ENCODE assay signal across 16 cellular contexts in the genomic region with DNA sequence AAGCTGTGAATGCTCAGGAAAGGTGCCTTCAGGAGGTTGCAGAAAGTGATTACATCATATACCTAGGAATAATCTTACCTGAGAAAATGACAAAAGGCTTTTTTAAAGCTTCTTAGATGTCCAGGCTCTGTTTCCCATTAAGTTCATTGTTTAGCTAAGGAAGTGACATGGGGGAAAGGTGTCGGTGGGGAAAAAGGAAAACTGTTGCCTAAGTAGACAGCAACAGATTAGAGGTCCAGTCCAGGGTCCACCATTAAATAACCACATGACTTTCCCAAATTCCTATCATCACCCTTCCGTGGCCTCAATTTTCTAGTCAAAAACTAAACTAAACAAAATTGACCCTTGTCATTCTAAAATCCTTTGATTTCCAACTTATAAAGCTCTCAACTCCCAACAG. TPM values are rescaled to one million over a fixed set of nuclear protein-coding genes. Genes with fewer than 3 reads are reported as not detected.
A peak's percentile ranks its signal among the peaks of the same experiment; 100 is the strongest.
DNase-seq lines count a peak whose midpoint lies in the region; ATAC-seq, FAIRE-seq and TF ChIP-seq lines count a peak whose summit lies in the region.
"Had no signal": no experiment of that assay in that cellular context is flagged by ENCODE, and none has a peak within 500 bp of the region (broad histone marks: within the 10 kb centered on the region; RNA-seq: fewer than 3 reads in every experiment).

No MANE protein-coding gene starts in this region.

- SMC1A ChIA-PET in GM12878 (lab: Charles Lee; ENCODE audit: uncharacterized antibody, unreplicated experiment), result interaction anchor here (0.6 to 12.2 kb wide), 17 partner anchors 11 to 99 kb away, joined by 3 to 205 read pairs (median 6); a partner anchor contains a TSS

- H3K4me2 ChIP-seq in GM23338, result 0 out of 2 replicates have a peak overlapping the region, but pooled peaks have one; percentile 60
- peak overlapping the region; percentile 41 for H3K4me2 ChIP-seq in GM12878 (ENCODE audit: control insufficient read depth, insufficient read depth)
- H3K4me2 ChIP-seq: BLaER1 treated with 17β-estradiol and CSF1 and Interleukin-3, amounts not matched to agents 10 nM and 100 nM had no signal

- BruUV-seq in GM12878 (replicated peaks; lab: Mats Ljungman, UMichigan), result no TSS peak

- FAIRE-seq in GM12878 (lab: Jason Lieb, UNC) (no peak), kidney (lab: Jason Lieb, UNC) (no peak)

- H3K4me1 ChIP-seq in GM23338 (ENCODE audit: insufficient read depth) (peaks cover 25% of the 10 kb centered on the region), GM12878 (ENCODE audit: control insufficient read depth, insufficient read depth, low read length) (peaks cover 11% of the 10 kb centered on the region), kidney (ENCODE audit: control insufficient read depth in 1 of 2, insufficient read depth in 1 of 2, low read depth in 1 of 2, low read length in 2 of 2) (peaks cover 15 to 26% of the 10 kb centered on the region in 2 donors), spleen (peaks cover 0 to 62% (median 33%) of the 10 kb centered on the region in 6 donors)
- H3K4me1 ChIP-seq in naive thymus-derived CD4-positive, alpha-beta T cell (ENCODE audit: control insufficient read depth in 2 of 2, insufficient read depth in 2 of 2, low read length in 2 of 2), result peaks cover 0 to 4% of the 10 kb centered on the region in 2 donors

- no peaks in the 10 kb centered on the region for H3K9me3 ChIP-seq in GM12878 (replicated peaks; ENCODE audit: control insufficient read depth, insufficient read depth, low read length)
- no peaks in the 10 kb centered on the region for H3K9me3 ChIP-seq in kidney (ENCODE audit: control insufficient read depth in 1 of 2, low read length in 2 of 2)
- H3K9me3 ChIP-seq in spleen, result no peaks in the 10 kb centered on the region
- H3K9me3 ChIP-seq in naive thymus-derived CD4-positive, alpha-beta T cell (ENCODE audit: control insufficient read depth in 2 of 3, low read length in 3 of 3), result no peaks in the 10 kb centered on the region

- H3K27me3 Mint-ChIP-seq in GM23338 (ENCODE audit: insufficient read depth, low read depth, poor library complexity), result peaks cover 15% of the 10 kb centered on the region
- peaks cover 51% of the 10 kb centered on the region for H3K27me3 Mint-ChIP-seq in activated T-cell treated with anti-CD3 and anti-CD28 coated beads, Interleukin-2, amount 50 U/mL, for 24 hours
- peaks cover 46 to 72% (median 50%) of the 10 kb centered on the region in 5 donors for H3K27me3 Mint-ChIP-seq in naive thymus-derived CD4-positive, alpha-beta T cell
- H3K27me3 Mint-ChIP-seq in activated CD4-positive, alpha-beta T cell treated with anti-CD3 and anti-CD28 coated beads for 36 hours, result peaks cover 41% of the 10 kb centered on the region

- RAD21 ChIA-PET in GM12878 (lab: Charles Lee; ENCODE audit: unreplicated experiment), result interaction anchor here (0.6 to 11.1 kb wide), 13 partner anchors 12 to 82 kb away, joined by 3 to 272 read pairs (median 6); no protein-coding TSS in a partner anchor

- no peak for TF ChIP-seq RAD21 in GM12878 (IDR thresholded peaks at IDR 0.05; ENCODE audit: insufficient read depth, low read depth, low read length)

- H3K9me2 ChIP-seq in GM23338 (ENCODE audit: insufficient read depth), result no peaks in the 10 kb centered on the region

- DNase-seq in GM23338 (ENCODE audit: low spot score), result no peak
- no peak for DNase-seq in GM12878 (ENCODE audit: low read depth, low spot score)
- DNase-seq in kidney, result no peak
- no peak for DNase-seq in spleen
- DNase-seq in activated T-cell treated with anti-CD3 and anti-CD28 coated beads, Interleukin-2, amount 50 U/mL, for 24 hours, result no peak
- no peak for DNase-seq in putamen (ENCODE audit: low spot score)
- no peak for DNase-seq in naive thymus-derived CD4-positive, alpha-beta T cell
- no peak for DNase-seq in activated CD4-positive, alpha-beta T cell treated with anti-CD3 and anti-CD28 coated beads for 36 hours
- DNase-seq: activated CD4-positive, alpha-beta T cell treated with anti-CD3 and anti-CD28 coated beads, Interleukin-2, amount 10 ng/mL, durations not matched to agents 24 days and 14 days; activated T-cell treated with anti-CD3 and anti-CD28 coated beads, Interleukin-2, amount 50 U/mL, for 72 hours; anterior cingulate cortex; DND-41; effector CD8-positive, alpha-beta T cell; NCI-H446 treated with DMSO at 0.1 percent for 48 hours had no signal

- no peak overlapping the region for H3K27ac ChIP-seq in GM23338 (ENCODE audit: low read depth)
- no peak overlapping the region for H3K27ac ChIP-seq in GM12878 (ENCODE audit: control insufficient read depth, insufficient read depth)
- H3K27ac ChIP-seq in kidney (ENCODE audit: low read depth in 2 of 2, low read length in 2 of 2), result peak overlapping the region in 1 of 2 donors; percentile 41
- peak overlapping the region in 1 of 8 donors; percentile 45 for H3K27ac ChIP-seq in spleen
- no peak overlapping the region for H3K27ac ChIP-seq in naive thymus-derived CD4-positive, alpha-beta T cell (ENCODE audit: low read depth, low read length)
- H3K27ac ChIP-seq: BLaER1 treated with 17β-estradiol and CSF1 and Interleukin-3, amounts not matched to agents 10 nM and 100 nM had no signal

- no peak overlapping the region for H3K4me3 Mint-ChIP-seq in GM23338
- H3K4me3 Mint-ChIP-seq in activated T-cell treated with anti-CD3 and anti-CD28 coated beads, Interleukin-2, amount 50 U/mL, for 24 hours, result no peak overlapping the region
- no peak overlapping the region for H3K4me3 Mint-ChIP-seq in naive thymus-derived CD4-positive, alpha-beta T cell
- no peak overlapping the region for H3K4me3 Mint-ChIP-seq in activated CD4-positive, alpha-beta T cell treated with anti-CD3 and anti-CD28 coated beads for 36 hours
- H3K4me3 Mint-ChIP-seq: activated CD4-positive, alpha-beta T cell treated with anti-CD3 and anti-CD28 coated beads, Interleukin-2, amount 10 ng/mL, durations not matched to agents 24 days and 14 days; activated T-cell treated with anti-CD3 and anti-CD28 coated beads, Interleukin-2, amount 50 U/mL, for 72 hours; T-helper 2 cell treated with Interferon-gamma antibody and Interleukin-4, amounts not matched to agents 5 μg/mL and 100 μg/mL, for 36 hours had no signal

- no peak for TF ChIP-seq EP300 in GM12878 (IDR thresholded peaks at IDR 0.05; ENCODE audit: borderline replicate concordance in 1 of 2, control insufficient read depth in 1 of 2, low read depth in 2 of 2, low read length in 2 of 2)

- H3K9me3 Mint-ChIP-seq in GM23338, result no peaks in the 10 kb centered on the region
- no peaks in the 10 kb centered on the region for H3K9me3 Mint-ChIP-seq in activated T-cell treated with anti-CD3 and anti-CD28 coated beads, Interleukin-2, amount 50 U/mL, for 24 hours
- H3K9me3 Mint-ChIP-seq in naive thymus-derived CD4-positive, alpha-beta T cell, result peaks cover 0 to 7% (median 0%) of the 10 kb centered on the region in 11 donors
- H3K9me3 Mint-ChIP-seq in activated CD4-positive, alpha-beta T cell treated with anti-CD3 and anti-CD28 coated beads for 36 hours (ENCODE audit: low read depth), result no peaks in the 10 kb centered on the region
- H3K9me3 Mint-ChIP-seq: activated CD4-positive, alpha-beta T cell treated with anti-CD3 and anti-CD28 coated beads, Interleukin-2, amount 10 ng/mL, durations not matched to agents 24 days and 14 days; T-helper 2 cell treated with Interferon-gamma antibody and Interleukin-4, amounts not matched to agents 5 μg/mL and 100 μg/mL, for 36 hours had no signal

- ATAC-seq in GM23338 (no peak), GM12878 (no peak)
- ATAC-seq in naive thymus-derived CD4-positive, alpha-beta T cell, result no peak
- no peak for ATAC-seq in activated CD4-positive, alpha-beta T cell treated with anti-CD3 and anti-CD28 coated beads for 36 hours
- ATAC-seq: activated T-cell treated with anti-CD3 and anti-CD28 coated beads, Interleukin-2, amount 50 U/mL, for 72 hours had no signal

- POLR2A ChIA-PET in GM12878 (lab: Charles Lee), result interaction anchor here (0.9 to 2.2 kb wide), 11 partner anchors 8 to 524 kb away, joined by 3 to 8 read pairs (median 4); a partner anchor contains a TSS
- POLR2A ChIA-PET in naive thymus-derived CD4-positive, alpha-beta T cell (lab: Charles Lee), result no interaction called here
- POLR2A ChIA-PET in activated CD4-positive, alpha-beta T cell treated with anti-CD3 and anti-CD28 coated beads for 36 hours (lab: Charles Lee), result no interaction called here

- no peak for TF ChIP-seq POLR2A in GM12878 (IDR thresholded peaks at IDR 0.05; ENCODE audit: low read depth, low read length)
- TF ChIP-seq POLR2A in spleen (IDR thresholded peaks at IDR 0.05), result no peak

- H3K4me1 Mint-ChIP-seq in GM23338, result peaks cover 38% of the 10 kb centered on the region
- peaks cover 16% of the 10 kb centered on the region for H3K4me1 Mint-ChIP-seq in activated T-cell treated with anti-CD3 and anti-CD28 coated beads, Interleukin-2, amount 50 U/mL, for 24 hours (ENCODE audit: low read depth)
- peaks cover 0 to 16% (median 7%) of the 10 kb centered on the region in 7 donors for H3K4me1 Mint-ChIP-seq in naive thymus-derived CD4-positive, alpha-beta T cell
- H3K4me1 Mint-ChIP-seq in activated CD4-positive, alpha-beta T cell treated with anti-CD3 and anti-CD28 coated beads for 36 hours, result peaks cover 10% of the 10 kb centered on the region

- H2AFZ ChIP-seq in GM23338 (no peak overlapping the region), GM12878 (ENCODE audit: control insufficient read depth, low read depth, low read length) (no peak overlapping the region)

- no peaks in the 10 kb centered on the region for H3F3A ChIP-seq in GM23338 (replicated peaks; ENCODE audit: low read depth)

- in situ Hi-C loops in GM12878 (cut with MboI), result no loop called here

- peaks cover 55% of the 10 kb centered on the region for H3K36me3 Mint-ChIP-seq in GM23338 (ENCODE audit: low read depth)
- H3K36me3 Mint-ChIP-seq in activated T-cell treated with anti-CD3 and anti-CD28 coated beads, Interleukin-2, amount 50 U/mL, for 24 hours (ENCODE audit: low read depth), result no peaks in the 10 kb centered on the region
- H3K36me3 Mint-ChIP-seq in naive thymus-derived CD4-positive, alpha-beta T cell, result peaks cover 0 to 3% (median 0%) of the 10 kb centered on the region in 5 donors
- no peaks in the 10 kb centered on the region for H3K36me3 Mint-ChIP-seq in activated CD4-positive, alpha-beta T cell treated with anti-CD3 and anti-CD28 coated beads for 36 hours (ENCODE audit: low read depth)

- peaks cover 19% of the 10 kb centered on the region; the same call in 1 of the 2 replicates for H4K20me1 ChIP-seq in GM23338 (replicated peaks; ENCODE audit: insufficient read depth)
- no peaks in the 10 kb centered on the region for H4K20me1 ChIP-seq in GM12878 (ENCODE audit: control insufficient read depth, insufficient read depth)
- H4K20me1 ChIP-seq: BLaER1 treated with 17β-estradiol and CSF1 and Interleukin-3, amounts not matched to agents 10 nM and 100 nM had no signal

- H3K4me3 ChIP-seq in GM23338 (no peak overlapping the region), GM12878 (peak overlapping the region; percentile 37), kidney (ENCODE audit: low read length in 2 of 2) (peak overlapping the region; percentile 30 to 38), spleen (peak overlapping the region in 5 of 8 donors; percentile 55 to 76 (median 64))
- H3K4me3 ChIP-seq in naive thymus-derived CD4-positive, alpha-beta T cell (ENCODE audit: low read length), result no peak overlapping the region
- H3K4me3 ChIP-seq: BLaER1 treated with 17β-estradiol and CSF1 and Interleukin-3, amounts not matched to agents 10 nM and 100 nM had no signal

- H3K9ac ChIP-seq in GM12878 (ENCODE audit: control insufficient read depth, insufficient read depth, low read length), result no peak overlapping the region
- H3K9ac ChIP-seq in kidney (ENCODE audit: low read length in 2 of 2), result no peak overlapping the region
- H3K9ac ChIP-seq: BLaER1 treated with 17β-estradiol and CSF1 and Interleukin-3, amounts not matched to agents 10 nM and 100 nM had no signal

- H3K27ac Mint-ChIP-seq in GM23338, result peak overlapping the region; percentile 78; the same call in 1 of the 2 replicates
- no peak overlapping the region for H3K27ac Mint-ChIP-seq in activated T-cell treated with anti-CD3 and anti-CD28 coated beads, Interleukin-2, amount 50 U/mL, for 24 hours
- H3K27ac Mint-ChIP-seq in naive thymus-derived CD4-positive, alpha-beta T cell, result no peak overlapping the region
- H3K27ac Mint-ChIP-seq in activated CD4-positive, alpha-beta T cell treated with anti-CD3 and anti-CD28 coated beads for 36 hours, result no peak overlapping the region
- H3K27ac Mint-ChIP-seq: activated CD4-positive, alpha-beta T cell treated with anti-CD3 and anti-CD28 coated beads, Interleukin-2, amount 10 ng/mL, durations not matched to agents 24 days and 14 days; activated T-cell treated with anti-CD3 and anti-CD28 coated beads, Interleukin-2, amount 50 U/mL, for 72 hours; T-helper 2 cell treated with Interferon-gamma antibody and Interleukin-4, amounts not matched to agents 5 μg/mL and 100 μg/mL, for 36 hours had no signal

- TF ChIP-seq CTCF in GM23338 (conservative IDR thresholded peaks at IDR 0.05; ENCODE audit: low read depth in 2 of 2), result no peak
- no peak for TF ChIP-seq CTCF in GM12878 (IDR thresholded peaks at IDR 0.05 in 2 of 3, conservative IDR thresholded peaks at IDR 0.05 in 1 of 3; ENCODE audit: control insufficient read depth in 2 of 3, extremely low read depth in 1 of 3, insufficient read depth in 1 of 3, low read depth in 3 of 3, low read length in 3 of 3)
- no peak for TF ChIP-seq CTCF in kidney (IDR thresholded peaks at IDR 0.05; ENCODE audit: borderline replicate concordance, extremely low read depth, insufficient read depth)
- no peak for TF ChIP-seq CTCF in spleen (IDR thresholded peaks at IDR 0.05 in 8 of 11, conservative IDR thresholded peaks at IDR 0.05 in 3 of 11)

- H3K36me3 ChIP-seq in GM23338 (ENCODE audit: insufficient read depth) (peaks cover 14% of the 10 kb centered on the region; the same call in 1 of the 2 replicates), GM12878 (ENCODE audit: control insufficient read depth in 2 of 2, insufficient read depth in 2 of 2, low read length in 1 of 2) (no peaks in the 10 kb centered on the region), kidney (ENCODE audit: control insufficient read depth in 1 of 2, insufficient read depth in 2 of 2, low read length in 2 of 2) (peaks cover 2 to 10% of the 10 kb centered on the region in 2 donors), spleen (no peaks in the 10 kb centered on the region)
- no peaks in the 10 kb centered on the region for H3K36me3 ChIP-seq in naive thymus-derived CD4-positive, alpha-beta T cell (ENCODE audit: control insufficient read depth in 2 of 3, insufficient read depth in 3 of 3, low read length in 3 of 3)

- 93% methylated on average over 2 of the region's 2 CpGs for WGBS in GM12878 (ENCODE audit: insufficient coverage, insufficient replicate concordance, low lambda C conversion rate, missing lambda C conversion rate)
- 53 to 82% (median 61%) methylated on average over 2 of the region's 2 CpGs for WGBS in spleen, 5 donors

- intact Hi-C loops in GM12878 (cut with micrococcal nuclease; ENCODE audit: unreplicated experiment) (no loop called here), kidney (cut with DNase I) (loop anchor here (10.0 kb wide), 1 partner anchor 119 kb away; no protein-coding TSS in a partner anchor), spleen (cut with DNase I; ENCODE audit: low total_unique reads) (loop anchor here (10.0 kb wide), 1 partner anchor 119 kb away; no protein-coding TSS in a partner anchor)
- intact Hi-C loops in naive thymus-derived CD4-positive, alpha-beta T cell (cut with micrococcal nuclease), result no loop called here
- intact Hi-C loops in activated CD4-positive, alpha-beta T cell treated with anti-CD3 and anti-CD28 coated beads for 36 hours (cut with DNase I, micrococcal nuclease), result no loop called here

- H3K79me2 ChIP-seq in GM23338 (replicated peaks; ENCODE audit: insufficient read depth) (peaks cover 87% of the 10 kb centered on the region), GM12878 (ENCODE audit: control insufficient read depth, insufficient read depth, low read length) (peaks cover 48% of the 10 kb centered on the region)

- CTCF ChIA-PET in GM12878 (lab: Yijun Ruan, JAX), result interaction anchor here (0.6 to 12.1 kb wide), 21 partner anchors 7 to 123 kb away, joined by 3 to 230 read pairs (median 4); a partner anchor contains a TSS
- CTCF ChIA-PET in naive thymus-derived CD4-positive, alpha-beta T cell (lab: Charles Lee), result no interaction called here
- CTCF ChIA-PET in activated CD4-positive, alpha-beta T cell treated with anti-CD3 and anti-CD28 coated beads for 36 hours (lab: Charles Lee), result interaction anchor here (1.7 kb wide), 1 partner anchor 18 kb away, joined by 3 read pairs; no protein-coding TSS in a partner anchor

- H3K27me3 ChIP-seq in GM23338 (ENCODE audit: insufficient read depth), result peaks cover 7% of the 10 kb centered on the region; the same call in 1 of the 2 replicates
- no peaks in the 10 kb centered on the region for H3K27me3 ChIP-seq in GM12878 (replicated peaks in 1 of 2; ENCODE audit: control insufficient read depth in 2 of 2, insufficient read depth in 2 of 2, low read length in 1 of 2)
- peaks cover 0 to 46% (median 12%) of the 10 kb centered on the region in 7 donors for H3K27me3 ChIP-seq in spleen (replicated peaks in 1 of 7)
- no peaks in the 10 kb centered on the region for H3K27me3 ChIP-seq in naive thymus-derived CD4-positive, alpha-beta T cell (ENCODE audit: control insufficient read depth in 2 of 2, insufficient read depth in 2 of 2, low read length in 2 of 2)

RNA-seq across cellular contexts. Expression of a gene that starts 4.3 kb away (rescaled TPM):
- 26.2 and 31.1 TPM in 2 replicates for total RNA-seq in GM23338 (2014; rRNA removed; shearing (Covaris generic))
- polyA plus RNA-seq in GM23338 (2016; fragmentation: Nextera tagmentation; extraction: Ambion mirVana) (21.0 and 25.1 TPM in 2 replicates), GM12878 (2011; rRNA removed) (12.6 and 18.5 TPM in 2 replicates), GM12878 (2014; fragmentation: Illumina TruSeq; extraction: Trizol) (10.0 and 10.2 TPM in 2 replicates), GM12878 (2014; fragmentation: Nextera tagmentation; extraction: Ambion mirVana) (1 to 10 TPM; 3.8 to 4.0 TPM), GM12878 (2014; rRNA removed) (4.7 and 5.0 TPM in 2 replicates), GM12878 (2016; fragmentation: Nextera tagmentation; extraction: Ambion mirVana) (1 to 10 TPM; 7.6 to 8.4 TPM), kidney (ENCODE audit: insufficient read depth, low read depth, low replicate concordance) (23.3 TPM), spleen (10 to 100 TPM in 1 of 3 donors, 1 to 10 TPM in 2; 8.4 to 15.3 (median 8.8) TPM)
- total RNA-seq in GM12878 (2013; cell fraction: nucleolus; rRNA removed), result 25.3 and 27.0 TPM in 2 replicates
- total RNA-seq in GM12878 (2014; rRNA removed) (2.9 and 4.0 TPM in 2 replicates), GM12878 (2014; rRNA removed; fragmentation: Illumina TruSeq; extraction: Trizol) (2.5 and 3.0 TPM in 2 replicates), GM12878 (2021) (5.1 and 6.8 TPM in 2 replicates), kidney (117 TPM), spleen (10 to 100 TPM; 43.5 to 70.6 (median 63.7) TPM)
- polyA plus RNA-seq in GM12878 (2011; ENCODE audit: low read depth), result 2.6 TPM
- 12.8 and 16.6 TPM in 2 replicates for polyA plus RNA-seq in GM12878 (2011; cell fraction: cytosol; rRNA removed)
- 16.1 and 19.8 TPM in 2 replicates for polyA plus RNA-seq in GM12878 (2011; cell fraction: nucleus; rRNA removed)
- 4.3 and 5.2 TPM in 2 replicates for polyA plus RNA-seq in GM12878 (2012)
- 23.5 and 26.9 TPM in 2 replicates for polyA minus RNA-seq in GM12878 (2011; rRNA and poly(A)+ RNA removed)
- polyA minus RNA-seq in GM12878 (2011; cell fraction: cytosol; rRNA and poly(A)+ RNA removed), result 7.8 and 9.9 TPM in 2 replicates
- 33.4 and 61.2 TPM in 2 replicates for polyA minus RNA-seq in GM12878 (2011; cell fraction: nucleus; rRNA and poly(A)+ RNA removed)
- total RNA-seq in naive thymus-derived CD4-positive, alpha-beta T cell, result under 1 TPM; 0.19 to 0.56 (median 0.34) TPM
- under 1 TPM in 1 of 2 donors, not detected in 1; 0.17 TPM for polyA plus RNA-seq in naive thymus-derived CD4-positive, alpha-beta T cell
- under 1 TPM; 0.46 to 0.54 TPM for total RNA-seq in activated CD4-positive, alpha-beta T cell treated with anti-CD3 and anti-CD28 coated beads for 36 hours

Comparison
In these comparisons a context has a peak if more than half of its experiments do, and no peak if none do; other contexts are left out.
1. H3K4me3 ChIP-seq: peak in GM12878 (single experiment), kidney (2 of 2) and spleen (5 of 8); none in GM23338 (single experiment) and naive thymus-derived CD4-positive, alpha-beta T cell (single experiment).
2. intact Hi-C loops: an anchor here in kidney (10.0 kb wide) and spleen (10.0 kb wide); none called in GM12878, naive thymus-derived CD4-positive, alpha-beta T cell and activated CD4-positive, alpha-beta T cell treated with anti-CD3 and anti-CD28 coated beads for 36 hours.